ENCODE assay signal across 11 cellular contexts in genomic region chr16:69130461-69130860, GRCh38. TPM values are rescaled to one million over a fixed set of nuclear protein-coding genes. Genes with fewer than 3 reads are reported as not detected.
DNase-seq lines count a peak whose midpoint lies in the region; ATAC-seq and TF ChIP-seq lines count a peak whose summit lies in the region.
"Had no signal": no experiment of that assay in that cellular context is flagged by ENCODE, and none has a peak within 500 bp of the region (broad histone marks: within the 10 kb centered on the region; RNA-seq: fewer than 3 reads in every experiment).

No MANE protein-coding gene starts in this region.

- no peaks in the 10 kb centered on the region for H3K27me3 ChIP-seq in GM06990 (replicated peaks; ENCODE audit: control insufficient read depth, insufficient read depth, low read length)
- no peaks in the 10 kb centered on the region for H3K27me3 ChIP-seq in iPS-20b (ENCODE audit: insufficient read depth, low read length)
- H3K27me3 ChIP-seq: left lung had no signal

- CTCF ChIA-PET in WTC11 (lab: Charles Lee), result interaction anchor here (1.6 to 2.1 kb wide), 3 partner anchors 18 to 283 kb away, joined by 4 to 7 read pairs (median 5); no protein-coding TSS in a partner anchor

- peak overlapping the region; percentile 85; the same call in 1 of the 2 replicates for H3K27ac Mint-ChIP-seq in WTC11
- no peak overlapping the region for H3K27ac Mint-ChIP-seq in stimulated activated naive B cell treated with anti-CD40 and anti-IgM and Interleukin-4, amounts not matched to agents 10 μg/mL and 1 μg/mL and 100 μg/mL, for 72 hours

- peaks cover 3% of the 10 kb centered on the region for H3K36me3 ChIP-seq in GM06990 (ENCODE audit: control insufficient read depth, insufficient read depth, low read length)
- H3K36me3 ChIP-seq in iPS-20b (ENCODE audit: insufficient read depth, low read depth, low read length), result peaks cover 47% of the 10 kb centered on the region
- no peaks in the 10 kb centered on the region for H3K36me3 ChIP-seq in mucosa of descending colon (ENCODE audit: low read depth)

- H3K4me3 ChIP-seq in GM06990 (replicated peaks; ENCODE audit: low read depth, low read length) (peak overlapping the region; percentile 97; the same call in 1 of the 2 replicates), iPS-20b (ENCODE audit: low read length) (peak overlapping the region; percentile 99; the same call in 1 of the 2 replicates), mucosa of descending colon (no peak overlapping the region)

- H3K4me3 Mint-ChIP-seq in WTC11, result peak overlapping the region; percentile 97
- H3K4me3 Mint-ChIP-seq in stimulated activated naive B cell treated with anti-CD40 and anti-IgM and Interleukin-4, amounts not matched to agents 10 μg/mL and 1 μg/mL and 100 μg/mL, for 72 hours, result no peak overlapping the region

- intact Hi-C loops in mucosa of descending colon (cut with DNase I, micrococcal nuclease), result no loop called here

- ATAC-seq in WTC11 (no peak), HG03135 (IDR thresholded peaks at IDR 0.05; ENCODE audit: unreplicated experiment) (no peak), mucosa of descending colon (no peak)
- ATAC-seq in stimulated activated naive B cell treated with anti-CD40 and anti-IgM and Interleukin-4, amounts not matched to agents 10 μg/mL and 1 μg/mL and 100 μg/mL, for 72 hours (replicated peaks), result no peak

- peaks cover 28% of the 10 kb centered on the region for H3K36me3 Mint-ChIP-seq in WTC11
- peaks cover 14 to 30% of the 10 kb centered on the region in 2 donors for H3K36me3 Mint-ChIP-seq in stimulated activated naive B cell treated with anti-CD40 and anti-IgM and Interleukin-4, amounts not matched to agents 10 μg/mL and 1 μg/mL and 100 μg/mL, for 72 hours

- H3K27ac ChIP-seq in 22Rv1 (peak overlapping the region; percentile 84), iPS-20b (ENCODE audit: low read length) (no peak overlapping the region)

- H3K4me1 Mint-ChIP-seq in WTC11, result peaks cover 40% of the 10 kb centered on the region
- H3K4me1 Mint-ChIP-seq in stimulated activated naive B cell treated with anti-CD40 and anti-IgM and Interleukin-4, amounts not matched to agents 10 μg/mL and 1 μg/mL and 100 μg/mL, for 72 hours, result peaks cover 29 to 73% of the 10 kb centered on the region in 2 donors

- H3K9me3 ChIP-seq in iPS-20b (ENCODE audit: insufficient read depth, low read depth, low read length) (no peaks in the 10 kb centered on the region), mucosa of descending colon (no peaks in the 10 kb centered on the region)
- H3K9me3 ChIP-seq: left lung had no signal

- TF ChIP-seq CTCF in 22Rv1 (IDR thresholded peaks at IDR 0.05) (no peak), GM06990 (IDR thresholded peaks at IDR 0.05; ENCODE audit: insufficient read depth, low read length, poor library complexity, severe bottlenecking) (no peak), WTC11 (IDR thresholded peaks at IDR 0.05) (no peak), mucosa of descending colon (IDR thresholded peaks at IDR 0.05) (no peak)

- POLR2A ChIA-PET in WTC11 (lab: Charles Lee), result interaction anchor here (0.6 kb wide), 1 partner anchor 177 kb away, joined by 6 read pairs; no protein-coding TSS in a partner anchor

- H3K9ac ChIP-seq in iPS-20b (ENCODE audit: low read depth, low read length), result peak overlapping the region; percentile 100; the same call in 1 of the 2 replicates

- peaks cover 14% of the 10 kb centered on the region for H3K4me1 ChIP-seq in iPS-20b (ENCODE audit: insufficient read depth, low read length)
- H3K4me1 ChIP-seq in mucosa of descending colon (ENCODE audit: low read depth), result peaks cover 15% of the 10 kb centered on the region

- DNase-seq in GM06990 (ENCODE audit: extremely low read depth, insufficient read length) (no peak), WTC11 (ENCODE audit: low spot score) (no peak), mucosa of descending colon (no peak), C1 segment of cervical spinal cord (lab: John Stamatoyannopoulos, UW) (no peak)
- no peak for DNase-seq in stimulated activated naive B cell treated with anti-CD40 and anti-IgM and Interleukin-4, amounts not matched to agents 10 μg/mL and 1 μg/mL and 100 μg/mL, for 72 hours
- DNase-seq: activated effector memory CD4-positive, alpha-beta T cell treated with anti-CD3 and anti-CD28 coated beads, Interleukin-2, amount 50 U/mL, for 16 hours; H7; left lung had no signal

- H3K27me3 Mint-ChIP-seq in WTC11 (ENCODE audit: low read depth), result no peaks in the 10 kb centered on the region
- no peaks in the 10 kb centered on the region for H3K27me3 Mint-ChIP-seq in stimulated activated naive B cell treated with anti-CD40 and anti-IgM and Interleukin-4, amounts not matched to agents 10 μg/mL and 1 μg/mL and 100 μg/mL, for 72 hours

- H3K9me3 Mint-ChIP-seq in WTC11, result no peaks in the 10 kb centered on the region
- H3K9me3 Mint-ChIP-seq in stimulated activated naive B cell treated with anti-CD40 and anti-IgM and Interleukin-4, amounts not matched to agents 10 μg/mL and 1 μg/mL and 100 μg/mL, for 72 hours, result no peaks in the 10 kb centered on the region

TF ChIP-seq in WTC11, 78 proteins besides CTCF, POLR2A, EP300 and RAD21:
- TF ChIP-seq ZNF281 (CRISPR knock-in tag; IDR thresholded peaks at IDR 0.05) (no peak), NFATC4 (CRISPR knock-in tag; IDR thresholded peaks at IDR 0.05) (0 out of 2 replicates have a peak, but pooled peaks have one; percentile 44)
TF ChIP-seq in WTC11: peak in this region for 1.

RNA-seq across cellular contexts. Expression of gene CHTF8, which starts 1.9 kb away (rescaled TPM):
- total RNA-seq in WTC11 (2021), result 115 to 134 TPM (median 132 TPM) in 3 replicates
- total RNA-seq in mucosa of descending colon, result 100 to 1,000 TPM in 1 of 3 donors, 10 to 100 TPM in 2; 88.5 to 107 (median 94.5) TPM

RNA-seq across cellular contexts. Expression of gene UTP4, which starts 2.0 kb away (rescaled TPM):
- total RNA-seq in WTC11 (2021), result 71.0 to 85.7 TPM (median 74.4 TPM) in 3 replicates
- 10 to 100 TPM; 18.6 to 33.2 (median 24.6) TPM for total RNA-seq in mucosa of descending colon

RNA-seq across cellular contexts. Expression of gene HAS3, which starts 25.0 kb away (rescaled TPM):
- total RNA-seq in WTC11 (2021), result 54.4 to 66.9 TPM (median 56.0 TPM) in 3 replicates
- 10 to 100 TPM in 2 of 3 donors, 1 to 10 TPM in 1; 4.6 to 19.4 (median 15.0) TPM for total RNA-seq in mucosa of descending colon

RNA-seq across cellular contexts. Expression of gene SNTB2, which starts 56.5 kb away (rescaled TPM):
- total RNA-seq in WTC11 (2021) (21.0 to 23.7 TPM (median 23.7 TPM) in 3 replicates), mucosa of descending colon (10 to 100 TPM; 28.7 to 50.9 (median 34.0) TPM)
